19 cellular contexts compared by ENCODE assay signal in genomic region chr3:78281381-78281780, GRCh38.
A peak's percentile ranks its signal among the peaks of the same experiment; 100 is the strongest.
DNase-seq lines count a peak whose midpoint lies in the region; ATAC-seq and TF ChIP-seq lines count a peak whose summit lies in the region.
"Had no signal": no experiment of that assay in that cellular context is flagged by ENCODE, and none has a peak within 500 bp of the region (broad histone marks: within the 10 kb centered on the region; RNA-seq: fewer than 3 reads in every experiment).

No MANE protein-coding gene starts in this region.

- H4K5ac ChIP-seq in mesendoderm (ENCODE audit: low read length): no peak overlapping the region

- H2BK15ac ChIP-seq in mesendoderm (replicated peaks; ENCODE audit: low read depth): no peak overlapping the region

- no peak overlapping the region for H3K4ac ChIP-seq in mesendoderm (ENCODE audit: low read depth, low read length)

- peaks cover 20% of the 10 kb centered on the region for H3K9me3 Mint-ChIP-seq in WTC11
- peaks cover 7% of the 10 kb centered on the region for H3K9me3 Mint-ChIP-seq in activated naive CD4-positive, alpha-beta T cell treated with anti-CD3 and anti-CD28 coated beads for 36 hours
- H3K9me3 Mint-ChIP-seq in activated CD4-positive, alpha-beta T cell treated with anti-CD3 and anti-CD28 coated beads for 36 hours (ENCODE audit: low read depth): peaks cover 9% of the 10 kb centered on the region

- H2BK120ac ChIP-seq in mesendoderm (ENCODE audit: low read depth, low read length): no peak overlapping the region

- DNase-seq in Right ventricle myocardium superior: peak; percentile 17
- no peak for DNase-seq in heart right ventricle
- peak; percentile 24 for DNase-seq in WTC11 (ENCODE audit: low spot score)
- DNase-seq in mesendoderm: peak; percentile 22
- DNase-seq in T-helper 9 cell: no peak
- no peak for DNase-seq in activated naive CD4-positive, alpha-beta T cell treated with anti-CD3 and anti-CD28 coated beads for 36 hours
- DNase-seq in coronary artery (ENCODE audit: low spot score): no peak
- DNase-seq in activated CD4-positive, alpha-beta T cell treated with anti-CD3 and anti-CD28 coated beads for 36 hours: no peak
- DNase-seq: 8988T; Caco-2; CD4-positive, alpha-beta T cell; DMS153; HCEC 1CT; NCI-H1417; NCI-H187; NCI-H2107; NCI-H510A had no signal

- ATAC-seq in Right ventricle myocardium superior (ENCODE audit: poor library complexity): no peak
- no peak for ATAC-seq in heart right ventricle
- ATAC-seq in WTC11: peak; percentile 53
- ATAC-seq in activated CD4-positive, alpha-beta T cell treated with anti-CD3 and anti-CD28 coated beads for 36 hours: no peak
- ATAC-seq: GM12878 had no signal

- H3K27ac ChIP-seq in heart right ventricle: no peak overlapping the region
- H3K27ac ChIP-seq in mesendoderm (ENCODE audit: low read depth, low read length): no peak overlapping the region
- no peak overlapping the region for H3K27ac ChIP-seq in coronary artery
- H3K27ac ChIP-seq: KMS-11 had no signal

- H3K36me3 ChIP-seq in heart right ventricle (no peaks in the 10 kb centered on the region), mesendoderm (ENCODE audit: control insufficient read depth, insufficient read depth, low read length) (no peaks in the 10 kb centered on the region)

- no peaks in the 10 kb centered on the region for H3K79me2 ChIP-seq in mesendoderm (ENCODE audit: control insufficient read depth, insufficient read depth, low read length)

- no peak overlapping the region for H3K23ac ChIP-seq in mesendoderm (ENCODE audit: low read length)

- peaks cover 13% of the 10 kb centered on the region for H3K36me3 Mint-ChIP-seq in WTC11
- no peaks in the 10 kb centered on the region for H3K36me3 Mint-ChIP-seq in activated naive CD4-positive, alpha-beta T cell treated with anti-CD3 and anti-CD28 coated beads for 36 hours (ENCODE audit: low read depth)
- no peaks in the 10 kb centered on the region for H3K36me3 Mint-ChIP-seq in activated CD4-positive, alpha-beta T cell treated with anti-CD3 and anti-CD28 coated beads for 36 hours (ENCODE audit: low read depth)

- no peak overlapping the region for H2BK5ac ChIP-seq in mesendoderm (ENCODE audit: low read length)

- no peak overlapping the region for H2AK5ac ChIP-seq in mesendoderm (ENCODE audit: low read length)

- no peak overlapping the region for H3K4me3 ChIP-seq in heart right ventricle
- no peak overlapping the region for H3K4me3 ChIP-seq in mesendoderm (ENCODE audit: low read length)
- H3K4me3 ChIP-seq in coronary artery: no peak overlapping the region
- H3K4me3 ChIP-seq: GM12878 had no signal

- H3K4me1 ChIP-seq in heart right ventricle (no peaks in the 10 kb centered on the region), mesendoderm (ENCODE audit: control insufficient read depth, low read depth, low read length) (peaks cover 2% of the 10 kb centered on the region)
- H3K4me1 ChIP-seq: Caco-2 had no signal

- H3K27ac Mint-ChIP-seq in WTC11: no peak overlapping the region
- H3K27ac Mint-ChIP-seq in activated naive CD4-positive, alpha-beta T cell treated with anti-CD3 and anti-CD28 coated beads for 36 hours: no peak overlapping the region
- no peak overlapping the region for H3K27ac Mint-ChIP-seq in activated CD4-positive, alpha-beta T cell treated with anti-CD3 and anti-CD28 coated beads for 36 hours
- H3K27ac Mint-ChIP-seq: CD4-positive, alpha-beta T cell had no signal

- no peak overlapping the region for H3K18ac ChIP-seq in mesendoderm (ENCODE audit: low read length)

- H3K56ac ChIP-seq in mesendoderm (ENCODE audit: low read length): no peak overlapping the region

- intact Hi-C loops in Right ventricle myocardium superior (cut with DNase I) (no loop called here), heart right ventricle (cut with DNase I) (no loop called here)
- intact Hi-C loops in activated naive CD4-positive, alpha-beta T cell treated with anti-CD3 and anti-CD28 coated beads for 36 hours (cut with micrococcal nuclease): no loop called here
- intact Hi-C loops in activated CD4-positive, alpha-beta T cell treated with anti-CD3 and anti-CD28 coated beads for 36 hours (cut with DNase I, micrococcal nuclease): no loop called here

- no peak overlapping the region for H3K4me3 Mint-ChIP-seq in WTC11
- no peak overlapping the region for H3K4me3 Mint-ChIP-seq in activated naive CD4-positive, alpha-beta T cell treated with anti-CD3 and anti-CD28 coated beads for 36 hours
- H3K4me3 Mint-ChIP-seq in activated CD4-positive, alpha-beta T cell treated with anti-CD3 and anti-CD28 coated beads for 36 hours: no peak overlapping the region
- H3K4me3 Mint-ChIP-seq: CD4-positive, alpha-beta T cell had no signal

- H3K27me3 ChIP-seq in heart right ventricle (no peaks in the 10 kb centered on the region), mesendoderm (ENCODE audit: insufficient read depth, low read length, poor library complexity) (no peaks in the 10 kb centered on the region)

- POLR2A ChIA-PET in WTC11 (lab: Charles Lee): no interaction called here
- POLR2A ChIA-PET in activated CD4-positive, alpha-beta T cell treated with anti-CD3 and anti-CD28 coated beads for 36 hours (lab: Charles Lee): no interaction called here

- no peak overlapping the region for H3K4me2 ChIP-seq in mesendoderm (ENCODE audit: low read length)
- H3K4me2 ChIP-seq: KMS-11 had no signal

- H3K9ac ChIP-seq in mesendoderm (ENCODE audit: low read length): no peak overlapping the region
- H3K9ac ChIP-seq: KMS-11 had no signal

- TF ChIP-seq CTCF in heart right ventricle (IDR thresholded peaks at IDR 0.05) (no peak), WTC11 (IDR thresholded peaks at IDR 0.05) (no peak), coronary artery (IDR thresholded peaks at IDR 0.05) (no peak)

- H3K4me1 Mint-ChIP-seq in WTC11: peaks cover 53% of the 10 kb centered on the region
- no peaks in the 10 kb centered on the region for H3K4me1 Mint-ChIP-seq in activated naive CD4-positive, alpha-beta T cell treated with anti-CD3 and anti-CD28 coated beads for 36 hours (ENCODE audit: low read depth)
- H3K4me1 Mint-ChIP-seq in activated CD4-positive, alpha-beta T cell treated with anti-CD3 and anti-CD28 coated beads for 36 hours: no peaks in the 10 kb centered on the region

- no peaks in the 10 kb centered on the region for H3K9me3 ChIP-seq in heart right ventricle
- H3K9me3 ChIP-seq: Caco-2 had no signal

- peaks cover 9% of the 10 kb centered on the region for H3K27me3 Mint-ChIP-seq in WTC11 (ENCODE audit: low read depth)
- no peaks in the 10 kb centered on the region for H3K27me3 Mint-ChIP-seq in activated naive CD4-positive, alpha-beta T cell treated with anti-CD3 and anti-CD28 coated beads for 36 hours (ENCODE audit: low read depth)
- H3K27me3 Mint-ChIP-seq in activated CD4-positive, alpha-beta T cell treated with anti-CD3 and anti-CD28 coated beads for 36 hours: no peaks in the 10 kb centered on the region
- H3K27me3 Mint-ChIP-seq: CD4-positive, alpha-beta T cell had no signal

- no peaks in the 10 kb centered on the region for H3K79me1 ChIP-seq in mesendoderm (ENCODE audit: low read length)

- CTCF ChIA-PET in WTC11 (lab: Charles Lee): no interaction called here
- CTCF ChIA-PET in activated naive CD4-positive, alpha-beta T cell treated with anti-CD3 and anti-CD28 coated beads for 36 hours (lab: Charles Lee): no interaction called here
- CTCF ChIA-PET in activated CD4-positive, alpha-beta T cell treated with anti-CD3 and anti-CD28 coated beads for 36 hours (lab: Charles Lee): interaction anchor here (0.6 kb wide), 1 partner anchor 151 kb away, joined by 3 read pairs; no protein-coding TSS in a partner anchor

- no peak overlapping the region for H4K8ac ChIP-seq in mesendoderm (ENCODE audit: low read depth, low read length)

- 88 to 94% methylated on average over 6 of the region's 6 CpGs for WGBS in heart right ventricle, 2 donors
- WGBS in mesendoderm (ENCODE audit: extremely low coverage, insufficient coverage, low lambda C conversion rate): no CpG with 5 or more reads among the region's 6 CpGs

TF ChIP-seq in WTC11, 78 proteins besides CTCF, POLR2A, EP300 and RAD21 (continues in another document):
- TF ChIP-seq NR1H2 (CRISPR knock-in tag; IDR thresholded peaks at IDR 0.05) (no peak), E2F1 (CRISPR knock-in tag; IDR thresholded peaks at IDR 0.05) (no peak), IRF1 (CRISPR knock-in tag; IDR thresholded peaks at IDR 0.05) (no peak), SMAD3 (CRISPR knock-in tag; IDR thresholded peaks at IDR 0.05; ENCODE audit: borderline replicate concordance) (no peak), TP53 (CRISPR knock-in tag; IDR thresholded peaks at IDR 0.05) (no peak), JUN (CRISPR knock-in tag; IDR thresholded peaks at IDR 0.05) (no peak), IRF2 (CRISPR knock-in tag; IDR thresholded peaks at IDR 0.05; ENCODE audit: borderline replicate concordance, low read depth) (no peak), GTF2I (CRISPR knock-in tag; conservative IDR thresholded peaks at IDR 0.05) (no peak)
- TF ChIP-seq, protein P1, sequence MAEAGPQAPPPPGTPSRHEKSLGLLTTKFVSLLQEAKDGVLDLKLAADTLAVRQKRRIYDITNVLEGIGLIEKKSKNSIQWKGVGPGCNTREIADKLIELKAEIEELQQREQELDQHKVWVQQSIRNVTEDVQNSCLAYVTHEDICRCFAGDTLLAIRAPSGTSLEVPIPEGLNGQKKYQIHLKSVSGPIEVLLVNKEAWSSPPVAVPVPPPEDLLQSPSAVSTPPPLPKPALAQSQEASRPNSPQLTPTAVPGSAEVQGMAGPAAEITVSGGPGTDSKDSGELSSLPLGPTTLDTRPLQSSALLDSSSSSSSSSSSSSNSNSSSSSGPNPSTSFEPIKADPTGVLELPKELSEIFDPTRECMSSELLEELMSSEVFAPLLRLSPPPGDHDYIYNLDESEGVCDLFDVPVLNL (CRISPR knock-in tag; IDR thresholded peaks at IDR 0.05; ENCODE audit: borderline replicate concordance, low read depth): no peak

Comparison
In these comparisons a context has a peak if more than half of its experiments do, and no peak if none do; other contexts are left out.
1. DNase-seq: peak in Right ventricle myocardium superior (single experiment), WTC11 (single experiment) and mesendoderm (single experiment); none in heart right ventricle (0 of 2), T-helper 9 cell (single experiment), activated naive CD4-positive, alpha-beta T cell treated with anti-CD3 and anti-CD28 coated beads for 36 hours (single experiment), coronary artery (single experiment) and activated CD4-positive, alpha-beta T cell treated with anti-CD3 and anti-CD28 coated beads for 36 hours (single experiment).